ENCODE assay signal across 11 cellular contexts in genomic region chr3:63934041-63934440, GRCh38. TPM values are rescaled to one million over a fixed set of nuclear protein-coding genes. Genes with fewer than 3 reads are reported as not detected.
DNase-seq lines count a peak whose midpoint lies in the region; FAIRE-seq and TF ChIP-seq lines count a peak whose summit lies in the region.
"Had no signal": no experiment of that assay in that cellular context is flagged by ENCODE, and none has a peak within 500 bp of the region (broad histone marks: within the 10 kb centered on the region; RNA-seq: fewer than 3 reads in every experiment).

No MANE protein-coding gene starts in this region.

- peaks cover 3% of the 10 kb centered on the region for H3K79me1 ChIP-seq in H9 (ENCODE audit: insufficient read depth, low read depth, low read length, poor library complexity, severe bottlenecking)

- H3K4me1 ChIP-seq in CD4-positive, alpha-beta memory T cell (ENCODE audit: insufficient read depth, low read length): peaks cover 69% of the 10 kb centered on the region
- H3K4me1 ChIP-seq in H9 (ENCODE audit: insufficient read depth, low read length): peaks cover 4% of the 10 kb centered on the region; the same call in 1 of the 2 replicates
- H3K4me1 ChIP-seq in astrocyte (ENCODE audit: insufficient read depth, low read length): peaks cover 5% of the 10 kb centered on the region
- H3K4me1 ChIP-seq in osteoblast (ENCODE audit: insufficient read depth, low read length): peaks cover 5% of the 10 kb centered on the region

- no peak for TF ChIP-seq CTCF in H9 (conservative IDR thresholded peaks at IDR 0.05)
- TF ChIP-seq CTCF in astrocyte (IDR thresholded peaks at IDR 0.05; ENCODE audit: insufficient read depth, low read depth, low read length): no peak
- TF ChIP-seq CTCF in osteoblast (IDR thresholded peaks at IDR 0.05; ENCODE audit: extremely low read depth, low read depth, low read length): no peak

- H2AFZ ChIP-seq in H9 (ENCODE audit: low read length) (no peak overlapping the region), astrocyte (ENCODE audit: low read depth, low read length) (no peak overlapping the region), osteoblast (ENCODE audit: low read length) (no peak overlapping the region)

- POLR2A ChIA-PET in CD4-positive, alpha-beta memory T cell (lab: Charles Lee; ENCODE audit: partially characterized antibody): no interaction called here

- no peak overlapping the region for H4K5ac ChIP-seq in H9 (ENCODE audit: insufficient read length, low read depth, low read length)

- intact Hi-C loops in CD4-positive, alpha-beta memory T cell (cut with micrococcal nuclease): no loop called here

- H3K9me3 ChIP-seq in CD4-positive, alpha-beta memory T cell (ENCODE audit: control insufficient read depth in 1 of 2, low read length in 2 of 2): no peaks in the 10 kb centered on the region
- H3K9me3 ChIP-seq in H9 (ENCODE audit: control insufficient read depth, low read depth, low read length): no peaks in the 10 kb centered on the region
- no peaks in the 10 kb centered on the region for H3K9me3 ChIP-seq in astrocyte (ENCODE audit: insufficient read depth, low read depth, low read length)
- H3K9me3 ChIP-seq in osteoblast (ENCODE audit: low read depth, low read length): no peaks in the 10 kb centered on the region
- H3K9me3 ChIP-seq: breast epithelium had no signal

- no peaks in the 10 kb centered on the region for H3K23me2 ChIP-seq in H9 (ENCODE audit: insufficient read length, low read depth, low read length, poor library complexity, severe bottlenecking)

- no peak overlapping the region for H3K56ac ChIP-seq in H9 (ENCODE audit: insufficient read length, low read depth, low read length)

- H3K18ac ChIP-seq in H9 (ENCODE audit: insufficient read length, low read depth, low read length): no peak overlapping the region

- H2BK12ac ChIP-seq in H9 (ENCODE audit: insufficient read length, low read depth, low read length): no peak overlapping the region

- H2BK5ac ChIP-seq in H9 (ENCODE audit: insufficient read length, low read length): no peak overlapping the region

- H3K27me3 Mint-ChIP-seq in CD4-positive, alpha-beta memory T cell: no peaks in the 10 kb centered on the region
- H3K27me3 Mint-ChIP-seq in H9 (ENCODE audit: low read depth) (no peaks in the 10 kb centered on the region), astrocyte (ENCODE audit: low read depth, unreplicated experiment) (no peaks in the 10 kb centered on the region)

- no peaks in the 10 kb centered on the region for H3K27me3 ChIP-seq in CD4-positive, alpha-beta memory T cell (ENCODE audit: insufficient read depth, low read length)
- no peaks in the 10 kb centered on the region for H3K27me3 ChIP-seq in H9 (ENCODE audit: insufficient read depth, low read length)
- no peaks in the 10 kb centered on the region for H3K27me3 ChIP-seq in astrocyte (ENCODE audit: insufficient read depth, low read length)
- no peaks in the 10 kb centered on the region for H3K27me3 ChIP-seq in osteoblast (ENCODE audit: insufficient read depth, low read length)
- H3K27me3 ChIP-seq: breast epithelium had no signal

- H3K79me2 ChIP-seq in H9 (ENCODE audit: insufficient read depth, low read length) (no peaks in the 10 kb centered on the region), astrocyte (ENCODE audit: insufficient read depth, low read length) (peaks cover 73% of the 10 kb centered on the region), osteoblast (ENCODE audit: insufficient read depth, low read length) (peaks cover 89% of the 10 kb centered on the region)

- peak overlapping the region; percentile 30 for H3K27ac ChIP-seq in CD4-positive, alpha-beta memory T cell (ENCODE audit: low read depth, low read length)
- no peak overlapping the region for H3K27ac ChIP-seq in H9 (ENCODE audit: insufficient read length, low read depth, low read length)
- H3K27ac ChIP-seq in astrocyte (ENCODE audit: low read depth, low read length): no peak overlapping the region
- peak overlapping the region; percentile 21 for H3K27ac ChIP-seq in osteoblast (ENCODE audit: low read depth, low read length)

- H3K4me2 ChIP-seq in H9 (ENCODE audit: insufficient read depth, insufficient read length, low read length) (no peak overlapping the region), astrocyte (ENCODE audit: low read length) (peak overlapping the region; percentile 28), osteoblast (ENCODE audit: insufficient read depth, low read length) (no peak overlapping the region)

- no peak overlapping the region for H2BK20ac ChIP-seq in H9 (ENCODE audit: low read depth, low read length, poor library complexity, severe bottlenecking)

- FAIRE-seq in astrocyte (lab: Jason Lieb, UNC): no peak
- FAIRE-seq: H54 had no signal

- peak overlapping the region; percentile 27 to 91 (median 81) for H3K27ac Mint-ChIP-seq in CD4-positive, alpha-beta memory T cell
- peak overlapping the region in 2 of 3 experiments; percentile 32 to 71; a peak in 3 of 7 replicates for H3K27ac Mint-ChIP-seq in H9
- H3K27ac Mint-ChIP-seq in astrocyte (ENCODE audit: unreplicated experiment): peak overlapping the region; percentile 28

- no peak for DNase-seq in CD4-positive, alpha-beta memory T cell
- no peak for DNase-seq in H9
- no peak for DNase-seq in astrocyte (ENCODE audit: low read depth)
- no peak for DNase-seq in osteoblast (ENCODE audit: insufficient read length, low spot score, missing footprints)
- no peak for DNase-seq in DMS53 treated with DMSO at 0.1 percent for 48 hours (lab: John Stamatoyannopoulos, UW; ENCODE audit: unreplicated experiment)
- DNase-seq in COLO668 (lab: John Stamatoyannopoulos, UW; ENCODE audit: unreplicated experiment): no peak
- DNase-seq in SK-N-DZ (ENCODE audit: low spot score): no peak
- DNase-seq: NCI-H1694 had no signal

- H4K8ac ChIP-seq in H9 (replicated peaks; ENCODE audit: insufficient read length, low read depth, low read length): no peak overlapping the region

- CTCF ChIA-PET in CD4-positive, alpha-beta memory T cell (lab: Charles Lee; ENCODE audit: partially characterized antibody): interaction anchor here (1.5 to 1.6 kb wide), 2 partner anchors 28 to 90 kb away, joined by 4 to 6 read pairs; partner anchors contain the start of gene PSMD6

- H3K9me3 Mint-ChIP-seq in CD4-positive, alpha-beta memory T cell: no peaks in the 10 kb centered on the region
- H3K9me3 Mint-ChIP-seq in H9: no peaks in the 10 kb centered on the region
- H3K9me3 Mint-ChIP-seq in astrocyte (ENCODE audit: unreplicated experiment): no peaks in the 10 kb centered on the region

- peak overlapping the region in 7 of 8 donors; percentile 34 to 71 (median 62) for H3K4me3 Mint-ChIP-seq in CD4-positive, alpha-beta memory T cell
- H3K4me3 Mint-ChIP-seq in H9: no peak overlapping the region
- peak overlapping the region; percentile 41 for H3K4me3 Mint-ChIP-seq in astrocyte (ENCODE audit: unreplicated experiment)

- H4K20me1 ChIP-seq in H9 (ENCODE audit: control insufficient read depth, insufficient read depth, insufficient read length): no peaks in the 10 kb centered on the region
- H4K20me1 ChIP-seq in astrocyte (ENCODE audit: insufficient read depth, low read length): peaks cover 88% of the 10 kb centered on the region
- peaks cover 44% of the 10 kb centered on the region for H4K20me1 ChIP-seq in osteoblast (ENCODE audit: insufficient read depth, low read length)

- H2AK5ac ChIP-seq in H9 (ENCODE audit: insufficient read length, low read length): no peak overlapping the region

- WGBS in H9 (ENCODE audit: extremely low coverage, insufficient read length, low lambda C conversion rate): no CpG with 5 or more reads among the region's 4 CpGs

- H4K91ac ChIP-seq in H9 (ENCODE audit: insufficient read length, low read depth, low read length): no peak overlapping the region

- no peak overlapping the region for H3K4ac ChIP-seq in H9 (ENCODE audit: low read depth, low read length)

- H3K36me3 ChIP-seq in CD4-positive, alpha-beta memory T cell (ENCODE audit: insufficient read depth, low read length): no peaks in the 10 kb centered on the region
- H3K36me3 ChIP-seq in astrocyte (ENCODE audit: insufficient read depth, low read length) (peaks cover 4% of the 10 kb centered on the region), osteoblast (ENCODE audit: insufficient read depth, low read length) (no peaks in the 10 kb centered on the region)
- H3K36me3 ChIP-seq: breast epithelium had no signal

- no peak overlapping the region for H3K23ac ChIP-seq in H9 (ENCODE audit: insufficient read length, low read depth, low read length)

- H3K4me1 Mint-ChIP-seq in CD4-positive, alpha-beta memory T cell: peaks cover 59 to 87% (median 69%) of the 10 kb centered on the region in 4 donors
- H3K4me1 Mint-ChIP-seq in H9: peaks cover 36 to 43% of the 10 kb centered on the region in 2 experiments
- peaks cover 31% of the 10 kb centered on the region for H3K4me1 Mint-ChIP-seq in astrocyte (ENCODE audit: low read depth, unreplicated experiment)

- H2BK120ac ChIP-seq in H9 (ENCODE audit: low read depth, low read length, poor library complexity, severe bottlenecking): no peak overlapping the region

- H3K36me3 Mint-ChIP-seq in CD4-positive, alpha-beta memory T cell: no peaks in the 10 kb centered on the region
- H3K36me3 Mint-ChIP-seq in H9 (ENCODE audit: insufficient read depth in 1 of 3, low read depth in 3 of 3) (no peaks in the 10 kb centered on the region), astrocyte (ENCODE audit: low read depth, unreplicated experiment) (peaks cover 2% of the 10 kb centered on the region)

- H3K4me3 ChIP-seq in CD4-positive, alpha-beta memory T cell (ENCODE audit: low read length in 2 of 2): no peak overlapping the region
- H3K4me3 ChIP-seq in astrocyte (ENCODE audit: insufficient read depth, low read depth, low read length) (no peak overlapping the region), osteoblast (ENCODE audit: insufficient read depth, low read length) (no peak overlapping the region)
- H3K4me3 ChIP-seq: breast epithelium had no signal

- no peak overlapping the region for H2BK15ac ChIP-seq in H9 (ENCODE audit: low read depth, low read length)

- H3T11ph ChIP-seq in H9 (ENCODE audit: low read length): no peak overlapping the region

- no peak overlapping the region for H3K9ac ChIP-seq in H9 (ENCODE audit: extremely low read depth, insufficient read length, low read length)
- no peak overlapping the region for H3K9ac ChIP-seq in astrocyte (ENCODE audit: low read length)

- no peak overlapping the region for H3K14ac ChIP-seq in H9 (ENCODE audit: insufficient read depth, low read length)

RNA-seq across cellular contexts. Expression of gene SCAANT1, which starts 21.9 kb away (rescaled TPM):
- not detected for total RNA-seq in CD4-positive, alpha-beta memory T cell
- polyA plus RNA-seq in CD4-positive, alpha-beta memory T cell: not detected
- not detected in 2 replicates for total RNA-seq in H9 (2021)
- not detected in 2 replicates for total RNA-seq in astrocyte
- not detected in 2 replicates for total RNA-seq in osteoblast
- polyA plus RNA-seq in SK-N-DZ (2014; cell fraction: cytosol; rRNA removed): not detected in 2 replicates
- not detected in 2 replicates for polyA plus RNA-seq in SK-N-DZ (2014; cell fraction: nucleus; rRNA removed)
- total RNA-seq: breast epithelium, epithelial cell of proximal tubule had no signal

Comparison
In these comparisons a context has a peak if more than half of its experiments do, and no peak if none do; other contexts are left out.
1. H3K27ac ChIP-seq: peak in CD4-positive, alpha-beta memory T cell (single experiment) and osteoblast (single experiment); none in H9 (single experiment) and astrocyte (single experiment).
2. H3K27ac Mint-ChIP-seq: peak in every context shown above with its lines; median percentile 81 in CD4-positive, alpha-beta memory T cell; 52 in H9; 28 in astrocyte.
3. H3K4me3 Mint-ChIP-seq: peak in CD4-positive, alpha-beta memory T cell (7 of 8) and astrocyte (single experiment); none in H9 (0 of 2).